Comparison of ENCODE assay signal across 13 cellular contexts in genomic region chr7:106165328-106165727, GRCh38. TPM values are rescaled to one million over a fixed set of nuclear protein-coding genes. Genes with fewer than 3 reads are reported as not detected.
DNase-seq lines count a peak whose midpoint lies in the region; ATAC-seq and TF ChIP-seq lines count a peak whose summit lies in the region.
"Had no signal": no experiment of that assay in that cellular context is flagged by ENCODE, and none has a peak within 500 bp of the region (broad histone marks: within the 10 kb centered on the region; RNA-seq: fewer than 3 reads in every experiment).

No MANE protein-coding gene starts in this region.

- peak; percentile 7 for DNase-seq in NCI-H446 treated with DMSO at 0.1 percent for 48 hours (lab: John Stamatoyannopoulos, UW)
- DNase-seq in dedifferentiated amniotic fluid mesenchymal stem cell (ENCODE audit: extremely low spot score): peak; percentile 17
- DNase-seq in non-pigmented ciliary epithelial cell (ENCODE audit: low read depth): peak; percentile 14
- no peak for DNase-seq in erythroblast (lab: John Stamatoyannopoulos, UW)
- DNase-seq in HUDEP-2 (lab: John Stamatoyannopoulos, UW; ENCODE audit: unreplicated experiment in 76 of 76): no peak
- DNase-seq in activated CD4-positive, alpha-beta T cell treated with anti-CD3 and anti-CD28 coated beads, Interleukin-2, amount 10 ng/mL, durations not matched to agents 24 days and 14 days: no peak
- DNase-seq: activated CD4-positive, CD25-positive, alpha-beta regulatory T cell; adrenal gland; lower lobe of right lung; NCI-H2029 treated with DMSO at 0.1 percent for 48 hours had no signal

- peak; percentile 56 for ATAC-seq in GM21529 (IDR thresholded peaks at IDR 0.05; ENCODE audit: unreplicated experiment)
- no peak for ATAC-seq in GM19395 (IDR thresholded peaks at IDR 0.05; ENCODE audit: unreplicated experiment)
- ATAC-seq: K562, lower lobe of right lung had no signal

- H3K27ac Mint-ChIP-seq in activated CD4-positive, alpha-beta T cell treated with anti-CD3 and anti-CD28 coated beads, Interleukin-2, amount 10 ng/mL, durations not matched to agents 24 days and 14 days: no peak overlapping the region

- intact Hi-C loops in activated CD4-positive, alpha-beta T cell treated with anti-CD3 and anti-CD28 coated beads, Interleukin-2, amount 10 ng/mL, durations not matched to agents 24 days and 14 days (cut with micrococcal nuclease): no loop called here

- peaks cover 3% of the 10 kb centered on the region for H3K4me1 Mint-ChIP-seq in activated CD4-positive, alpha-beta T cell treated with anti-CD3 and anti-CD28 coated beads, Interleukin-2, amount 10 ng/mL, durations not matched to agents 24 days and 14 days

- TF ChIP-seq POLR2A in erythroblast (IDR thresholded peaks at IDR 0.05; ENCODE audit: low read length): no peak

- H3K9me3 Mint-ChIP-seq in activated CD4-positive, alpha-beta T cell treated with anti-CD3 and anti-CD28 coated beads, Interleukin-2, amount 10 ng/mL, durations not matched to agents 24 days and 14 days: peaks cover 4% of the 10 kb centered on the region

- peaks cover 23% of the 10 kb centered on the region for H3K27me3 Mint-ChIP-seq in activated CD4-positive, alpha-beta T cell treated with anti-CD3 and anti-CD28 coated beads, Interleukin-2, amount 10 ng/mL, durations not matched to agents 24 days and 14 days

- H3K4me3 Mint-ChIP-seq in activated CD4-positive, alpha-beta T cell treated with anti-CD3 and anti-CD28 coated beads, Interleukin-2, amount 10 ng/mL, durations not matched to agents 24 days and 14 days: no peak overlapping the region

- no peaks in the 10 kb centered on the region for H3K36me3 Mint-ChIP-seq in activated CD4-positive, alpha-beta T cell treated with anti-CD3 and anti-CD28 coated beads, Interleukin-2, amount 10 ng/mL, durations not matched to agents 24 days and 14 days (ENCODE audit: low read depth)

RNA-seq across cellular contexts. Expression of gene SYPL1, which starts 53.2 kb away (rescaled TPM):
- 26.6 and 27.2 TPM in 2 replicates for total RNA-seq in activated CD4-positive, alpha-beta T cell treated with anti-CD3 and anti-CD28 coated beads, Interleukin-2, amount 10 ng/mL, durations not matched to agents 24 days and 14 days

Comparison
In these comparisons a context has a peak if more than half of its experiments do, and no peak if none do; other contexts are left out.
1. DNase-seq: peak in NCI-H446 treated with DMSO at 0.1 percent for 48 hours (single experiment), dedifferentiated amniotic fluid mesenchymal stem cell (single experiment) and non-pigmented ciliary epithelial cell (single experiment); none in erythroblast (0 of 2), HUDEP-2 (0 of 76) and activated CD4-positive, alpha-beta T cell treated with anti-CD3 and anti-CD28 coated beads, Interleukin-2, amount 10 ng/mL, durations not matched to agents 24 days and 14 days (single experiment).